ENCODE assay signal across 23 cellular contexts in genomic region chr2:57181315-57182038, GRCh38.
DNase-seq lines count a peak whose midpoint lies in the region; ATAC-seq, FAIRE-seq and TF ChIP-seq lines count a peak whose summit lies in the region.
"Had no signal": no experiment of that assay in that cellular context is flagged by ENCODE, and none has a peak within 500 bp of the region (broad histone marks: within the 10 kb centered on the region; RNA-seq: fewer than 3 reads in every experiment).

No MANE protein-coding gene starts in this region.

- H3K27ac Mint-ChIP-seq in astrocyte (ENCODE audit: unreplicated experiment), result peak overlapping the region; percentile 47
- H3K27ac Mint-ChIP-seq: activated T-helper 17 cell treated with anti-CD3 and anti-CD28 coated beads, Interleukin-2, amount 50 U/mL, for 72 hours; naive B cell had no signal

- H3K4me3 ChIP-seq in astrocyte (ENCODE audit: insufficient read depth, low read depth, low read length), result no peak overlapping the region
- no peak overlapping the region for H3K4me3 ChIP-seq in fibroblast of villous mesenchyme (ENCODE audit: low read depth, low read length)
- no peak overlapping the region for H3K4me3 ChIP-seq in Peyer's patch
- H3K4me3 ChIP-seq: coronary artery, lower lobe of right lung, smooth muscle cell had no signal

- H4K20me1 ChIP-seq in astrocyte (ENCODE audit: insufficient read depth, low read length), result no peaks in the 10 kb centered on the region

- no peaks in the 10 kb centered on the region for H3K79me2 ChIP-seq in astrocyte (ENCODE audit: insufficient read depth, low read length)

- peak; percentile 1 for DNase-seq in Daoy (ENCODE audit: low read depth)
- peak; percentile 7 for DNase-seq in LoVo (ENCODE audit: low spot score)
- DNase-seq in astrocyte (ENCODE audit: low read depth), result no peak
- peak; percentile 20 for DNase-seq in fibroblast of villous mesenchyme (ENCODE audit: low read depth)
- DNase-seq in Peyer's patch, result no peak
- DNase-seq in C1 segment of cervical spinal cord (lab: John Stamatoyannopoulos, UW), result no peak
- DNase-seq in activated naive CD4-positive, alpha-beta T cell treated with anti-CD3 and anti-CD28 coated beads, Interleukin-2, amount 50 U/mL, for 16 hours, result no peak
- DNase-seq: activated CD8-positive, alpha-beta memory T cell treated with anti-CD3 and anti-CD28 coated beads for 24 hours; amygdala; head of caudate nucleus; KG1; lower lobe of right lung; naive B cell; NCI-H1417; RPMI8226; stimulated activated CD4-positive, alpha-beta T cell treated with anti-CD3 and anti-CD28 coated beads, Interleukin-4, amount 100 ng/mL, for 4 hours; stimulated activated CD8-positive, alpha-beta memory T cell treated with anti-CD3 and anti-CD28 coated beads, Interleukin-4, amount 100 ng/mL, for 48 hours; T-helper 2 cell had no signal

- no peak for FAIRE-seq in astrocyte (lab: Jason Lieb, UNC)
- FAIRE-seq: GM12891 had no signal

- peak overlapping the region; percentile 23 for H3K4me2 ChIP-seq in astrocyte (ENCODE audit: low read length)
- H3K4me2 ChIP-seq: smooth muscle cell had no signal

- no peak for TF ChIP-seq CTCF in astrocyte (IDR thresholded peaks at IDR 0.05; ENCODE audit: insufficient read depth, low read depth, low read length)
- no peak for TF ChIP-seq CTCF in fibroblast of villous mesenchyme (IDR thresholded peaks at IDR 0.05; ENCODE audit: insufficient read depth, low read depth, low read length)
- TF ChIP-seq CTCF in Peyer's patch (IDR thresholded peaks at IDR 0.05), result no peak

- H3K9ac ChIP-seq in astrocyte (ENCODE audit: low read length), result no peak overlapping the region

- H3K36me3 ChIP-seq in astrocyte (ENCODE audit: insufficient read depth, low read length) (no peaks in the 10 kb centered on the region), Peyer's patch (no peaks in the 10 kb centered on the region)
- H3K36me3 ChIP-seq: lower lobe of right lung had no signal

- no peaks in the 10 kb centered on the region for H3K27me3 Mint-ChIP-seq in astrocyte (ENCODE audit: low read depth, unreplicated experiment)
- H3K27me3 Mint-ChIP-seq: activated T-helper 17 cell treated with anti-CD3 and anti-CD28 coated beads, Interleukin-2, amount 50 U/mL, for 72 hours; naive B cell had no signal

- peaks cover 25% of the 10 kb centered on the region for H3K4me1 Mint-ChIP-seq in astrocyte (ENCODE audit: low read depth, unreplicated experiment)
- H3K4me1 Mint-ChIP-seq: activated T-helper 17 cell treated with anti-CD3 and anti-CD28 coated beads, Interleukin-2, amount 50 U/mL, for 72 hours; naive B cell had no signal

- H3K4me3 Mint-ChIP-seq in astrocyte (ENCODE audit: unreplicated experiment), result no peak overlapping the region
- H3K4me3 Mint-ChIP-seq: activated T-helper 17 cell treated with anti-CD3 and anti-CD28 coated beads, Interleukin-2, amount 50 U/mL, for 72 hours; naive B cell had no signal

- no peak overlapping the region for H2AFZ ChIP-seq in astrocyte (ENCODE audit: low read depth, low read length)

- H3K27ac ChIP-seq in astrocyte (ENCODE audit: low read depth, low read length) (peak overlapping the region; percentile 66), Peyer's patch (no peak overlapping the region)
- H3K27ac ChIP-seq: coronary artery, lower lobe of right lung had no signal

- peaks cover 3% of the 10 kb centered on the region for H3K4me1 ChIP-seq in astrocyte (ENCODE audit: insufficient read depth, low read length)
- H3K4me1 ChIP-seq in Peyer's patch, result no peaks in the 10 kb centered on the region
- H3K4me1 ChIP-seq: lower lobe of right lung had no signal

- no peaks in the 10 kb centered on the region for H3K36me3 Mint-ChIP-seq in astrocyte (ENCODE audit: low read depth, unreplicated experiment)
- H3K36me3 Mint-ChIP-seq: naive B cell had no signal

- no peaks in the 10 kb centered on the region for H3K9me3 Mint-ChIP-seq in astrocyte (ENCODE audit: unreplicated experiment)

- H3K9me3 ChIP-seq in astrocyte (ENCODE audit: insufficient read depth, low read depth, low read length) (no peaks in the 10 kb centered on the region), Peyer's patch (no peaks in the 10 kb centered on the region)
- H3K9me3 ChIP-seq: lower lobe of right lung had no signal

- H3K27me3 ChIP-seq in astrocyte (ENCODE audit: insufficient read depth, low read length), result no peaks in the 10 kb centered on the region
- H3K27me3 ChIP-seq in Peyer's patch, result no peaks in the 10 kb centered on the region

- no peak for ATAC-seq in GM18868 (IDR thresholded peaks at IDR 0.05; ENCODE audit: unreplicated experiment)
- ATAC-seq: activated T-helper 17 cell treated with anti-CD3 and anti-CD28 coated beads, Interleukin-2, amount 50 U/mL, for 72 hours; lower lobe of right lung had no signal

- no peak for TF ChIP-seq POLR2A in Peyer's patch (IDR thresholded peaks at IDR 0.05)

Comparison
In these comparisons a context has a peak if more than half of its experiments do, and no peak if none do; other contexts are left out.
1. DNase-seq: peak in Daoy (single experiment), LoVo (single experiment) and fibroblast of villous mesenchyme (single experiment); none in astrocyte (single experiment), Peyer's patch (0 of 3), C1 segment of cervical spinal cord (0 of 14) and activated naive CD4-positive, alpha-beta T cell treated with anti-CD3 and anti-CD28 coated beads, Interleukin-2, amount 50 U/mL, for 16 hours (single experiment).